In the genomic region with DNA sequence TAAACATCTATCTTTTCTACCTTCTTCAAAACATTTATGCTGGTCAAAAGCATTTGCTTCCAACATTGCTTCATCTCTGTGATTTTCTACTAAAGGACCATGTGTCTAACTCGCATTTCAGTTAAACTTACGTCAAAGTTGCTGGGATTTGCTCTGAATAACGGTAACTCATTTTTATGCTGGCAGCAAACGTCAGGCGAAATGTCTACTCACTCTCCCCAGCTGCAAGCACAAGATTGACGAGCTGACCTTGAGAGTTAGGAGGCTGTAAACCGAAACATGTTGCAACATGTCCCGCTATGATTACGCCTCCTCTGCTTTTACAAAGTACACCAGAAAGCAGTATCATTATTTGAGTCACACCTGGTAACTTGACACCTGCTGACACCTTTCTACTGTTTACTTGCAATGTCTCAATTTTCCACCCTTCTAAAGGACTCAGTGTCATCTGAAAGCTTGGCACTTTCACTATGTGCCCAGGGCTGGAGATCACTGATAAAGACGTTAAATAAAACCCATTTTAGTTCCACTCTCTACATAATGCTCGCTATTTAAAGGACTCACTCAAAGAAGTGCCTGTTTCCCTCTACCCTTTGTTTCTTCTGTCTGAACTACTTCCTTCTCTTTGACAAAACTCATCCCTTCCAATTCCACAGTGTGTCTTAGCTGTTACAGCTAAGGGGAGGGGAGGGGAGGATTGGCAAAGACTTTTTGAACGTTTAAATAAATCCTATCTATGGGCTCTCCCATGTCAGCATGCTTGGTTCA, we compare ENCODE assay signal across 1 cellular context.
TF ChIP-seq lines count a peak whose summit lies in the region.

No MANE protein-coding gene starts in this region.

TF ChIP-seq in HepG2, 621 proteins besides CTCF, POLR2A, EP300 and RAD21 (continued from another document and continues in another):
- TF ChIP-seq JDP2 (CRISPR knock-in tag; IDR thresholded peaks at IDR 0.05; ENCODE audit: borderline replicate concordance) (no peak), GATAD2A (CRISPR knock-in tag; IDR thresholded peaks at IDR 0.05) (peak; percentile 93), ZNF780A (CRISPR knock-in tag; IDR thresholded peaks at IDR 0.05) (no peak), DNMT3B (CRISPR knock-in tag; conservative IDR thresholded peaks at IDR 0.05) (no peak), ZNF841 (CRISPR knock-in tag; IDR thresholded peaks at IDR 0.05; ENCODE audit: borderline replicate concordance) (no peak), ZNF883 (CRISPR knock-in tag; IDR thresholded peaks at IDR 0.05; ENCODE audit: not compliant biosample characterization) (no peak), ZKSCAN8 (CRISPR knock-in tag; IDR thresholded peaks at IDR 0.05; ENCODE audit: borderline replicate concordance) (peak; percentile 70; the same call in 1 of the 2 replicates), CC2D1A (CRISPR knock-in tag; IDR thresholded peaks at IDR 0.05) (no peak), ZNF124 (CRISPR knock-in tag; IDR thresholded peaks at IDR 0.05) (0 out of 2 replicates have a peak, but pooled peaks have one; percentile 62), ONECUT2 (CRISPR knock-in tag; IDR thresholded peaks at IDR 0.05) (peak; percentile 38; the same call in 1 of the 2 replicates), NFKB2 (CRISPR knock-in tag; IDR thresholded peaks at IDR 0.05; ENCODE audit: borderline replicate concordance) (no peak), PHF8 (CRISPR knock-in tag; IDR thresholded peaks at IDR 0.05) (0 out of 2 replicates have a peak, but pooled peaks have one; percentile 34), ATF3 (CRISPR knock-in tag; IDR thresholded peaks at IDR 0.05) (peak; percentile 48; the same call in 1 of the 2 replicates), ARID4A (CRISPR knock-in tag; IDR thresholded peaks at IDR 0.05; ENCODE audit: borderline replicate concordance) (peak; percentile 35; the same call in 1 of the 2 replicates), BCL6 (CRISPR knock-in tag; IDR thresholded peaks at IDR 0.05) (peak; percentile 69), CCDC6 (CRISPR knock-in tag; IDR thresholded peaks at IDR 0.05) (peak; percentile 75; the same call in 1 of the 2 replicates), E2F5 (CRISPR knock-in tag; conservative IDR thresholded peaks at IDR 0.05) (no peak), HNF1A (IDR thresholded peaks at IDR 0.05; ENCODE audit: low read depth) (no peak; the same call in 1 of the 2 replicates), HNF1A (CRISPR knock-in tag; IDR thresholded peaks at IDR 0.05; ENCODE audit: borderline replicate concordance) (peak; percentile 25; the same call in 1 of the 2 replicates), ATRX (CRISPR knock-in tag; IDR thresholded peaks at IDR 0.05; ENCODE audit: borderline replicate concordance) (no peak), ZNF747 (CRISPR knock-in tag; IDR thresholded peaks at IDR 0.05; ENCODE audit: borderline replicate concordance) (no peak), SOX6 (IDR thresholded peaks at IDR 0.05) (no peak), SOX6 (CRISPR knock-in tag; IDR thresholded peaks at IDR 0.05) (peak; percentile 86), ZSCAN30 (CRISPR knock-in tag; IDR thresholded peaks at IDR 0.05) (no peak), PHF21A (CRISPR knock-in tag; IDR thresholded peaks at IDR 0.05) (peak; percentile 88), TFDP2 (CRISPR knock-in tag; IDR thresholded peaks at IDR 0.05) (0 out of 2 replicates have a peak, but pooled peaks have one; percentile 33), DDIT3 (CRISPR knock-in tag; IDR thresholded peaks at IDR 0.05) (no peak), TARDBP (CRISPR knock-in tag; IDR thresholded peaks at IDR 0.05) (peak; percentile 45; the same call in 1 of the 2 replicates), RERE (CRISPR knock-in tag; IDR thresholded peaks at IDR 0.05; ENCODE audit: low read depth) (peak; percentile 70), ZNF781 (CRISPR knock-in tag; IDR thresholded peaks at IDR 0.05; ENCODE audit: borderline replicate concordance, not compliant biosample characterization) (peak; percentile 66)
- TF ChIP-seq, protein P1, sequence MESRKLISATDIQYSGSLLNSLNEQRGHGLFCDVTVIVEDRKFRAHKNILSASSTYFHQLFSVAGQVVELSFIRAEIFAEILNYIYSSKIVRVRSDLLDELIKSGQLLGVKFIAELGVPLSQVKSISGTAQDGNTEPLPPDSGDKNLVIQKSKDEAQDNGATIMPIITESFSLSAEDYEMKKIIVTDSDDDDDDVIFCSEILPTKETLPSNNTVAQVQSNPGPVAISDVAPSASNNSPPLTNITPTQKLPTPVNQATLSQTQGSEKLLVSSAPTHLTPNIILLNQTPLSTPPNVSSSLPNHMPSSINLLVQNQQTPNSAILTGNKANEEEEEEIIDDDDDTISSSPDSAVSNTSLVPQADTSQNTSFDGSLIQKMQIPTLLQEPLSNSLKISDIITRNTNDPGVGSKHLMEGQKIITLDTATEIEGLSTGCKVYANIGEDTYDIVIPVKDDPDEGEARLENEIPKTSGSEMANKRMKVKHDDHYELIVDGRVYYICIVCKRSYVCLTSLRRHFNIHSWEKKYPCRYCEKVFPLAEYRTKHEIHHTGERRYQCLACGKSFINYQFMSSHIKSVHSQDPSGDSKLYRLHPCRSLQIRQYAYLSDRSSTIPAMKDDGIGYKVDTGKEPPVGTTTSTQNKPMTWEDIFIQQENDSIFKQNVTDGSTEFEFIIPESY (CRISPR knock-in tag; IDR thresholded peaks at IDR 0.05), result peak; percentile 56; the same call in 1 of the 2 replicates
- TF ChIP-seq, protein P2, sequence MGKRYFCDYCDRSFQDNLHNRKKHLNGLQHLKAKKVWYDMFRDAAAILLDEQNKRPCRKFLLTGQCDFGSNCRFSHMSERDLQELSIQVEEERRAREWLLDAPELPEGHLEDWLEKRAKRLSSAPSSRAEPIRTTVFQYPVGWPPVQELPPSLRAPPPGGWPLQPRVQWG (CRISPR knock-in tag; IDR thresholded peaks at IDR 0.05; ENCODE audit: borderline replicate concordance, low read depth), result no peak
- TF ChIP-seq, protein P3, sequence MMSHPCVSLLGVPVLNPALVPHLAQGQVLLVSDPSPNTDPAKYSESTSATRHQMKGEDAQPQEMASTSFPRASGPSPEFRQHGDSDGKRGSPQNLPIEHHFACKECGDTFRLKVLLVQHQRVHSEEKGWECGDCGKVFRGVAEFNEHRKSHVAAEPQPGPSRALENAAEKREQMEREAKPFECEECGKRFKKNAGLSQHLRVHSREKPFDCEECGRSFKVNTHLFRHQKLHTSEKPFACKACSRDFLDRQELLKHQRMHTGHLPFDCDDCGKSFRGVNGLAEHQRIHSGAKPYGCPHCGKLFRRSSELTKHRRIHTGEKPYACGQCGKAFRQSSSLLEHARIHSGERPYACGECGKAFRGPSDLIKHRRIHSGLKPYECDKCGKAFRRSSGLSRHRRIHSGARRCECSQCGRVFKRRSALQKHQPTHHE (CRISPR knock-in tag; IDR thresholded peaks at IDR 0.05; ENCODE audit: borderline replicate concordance), result no peak
